ENCODE assay signal across 20 cellular contexts in the genomic region with DNA sequence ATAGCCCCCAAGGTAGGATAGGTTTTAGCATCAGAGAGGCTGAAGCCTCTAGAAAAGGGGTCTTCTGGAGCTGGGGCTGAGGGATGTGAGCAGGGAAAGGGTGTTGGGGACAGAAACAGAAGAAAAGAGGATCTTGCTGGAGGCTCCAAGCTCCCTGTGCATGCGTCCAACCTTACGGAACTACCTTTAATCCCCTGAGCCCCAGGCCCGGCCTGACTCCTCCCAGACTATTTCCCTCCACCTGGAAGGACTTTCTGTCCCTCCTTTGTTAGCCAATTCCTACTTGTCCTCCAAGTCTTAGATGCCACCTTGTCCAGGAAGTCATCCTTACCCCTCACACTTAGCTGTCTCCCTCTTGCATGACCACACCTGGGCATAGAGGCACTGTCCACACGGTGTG.
"Had no signal": no experiment of that assay in that cellular context is flagged by ENCODE, and none has a peak within 500 bp of the region (broad histone marks: within the 10 kb centered on the region; RNA-seq: fewer than 3 reads in every experiment).

No MANE protein-coding gene starts in this region.

- FAIRE-seq: frontal cortex, islet of Langerhans had no signal

- H3K27ac ChIP-seq: colonic mucosa, left ventricle myocardium inferior, parathyroid adenoma, thoracic aorta, upper lobe of left lung had no signal

- H2AFZ ChIP-seq: parathyroid adenoma had no signal

- H3K79me2 ChIP-seq: parathyroid adenoma had no signal

- DNase-seq: activated B cell treated with CpG ODN at 0.5 μM for 24 hours; activated CD4-positive, alpha-beta T cell treated with anti-CD3 and anti-CD28 coated beads, Interleukin-2, amount 50 U/mL, for 1 hour; activated CD8-positive, alpha-beta T cell treated with anti-CD3 and anti-CD28 coated beads for 36 hours; activated gamma-delta T cell treated with Interleukin-2 at 50 U/mL for 16 hours; activated naive CD4-positive, alpha-beta T cell treated with anti-CD3 and anti-CD28 coated beads, Interleukin-2, amount 50 U/mL, for 16 hours; activated T-cell treated with anti-CD3 and anti-CD28 coated beads, Interleukin-2, amount 50 U/mL, for 4 hours; amniotic stem cell; colonic mucosa; effector CD8-positive, alpha-beta T cell; naive B cell; nephron progenitor cell; stimulated activated naive CD8-positive, alpha-beta T cell treated with anti-CD3 and anti-CD28 coated beads, Interleukin-15, Interleukin-2, amounts not matched to agents 100 U/mL and 50 U/mL, for 24 hours; T-helper 2 cell; upper lobe of left lung had no signal

- H3K36me3 ChIP-seq: colonic mucosa, left ventricle myocardium inferior, thoracic aorta, upper lobe of left lung had no signal

- H3K27me3 ChIP-seq: colonic mucosa, upper lobe of left lung had no signal

- H3K4me1 ChIP-seq: colonic mucosa had no signal

- H3K4me3 ChIP-seq: colonic mucosa, left ventricle myocardium inferior, thoracic aorta, upper lobe of left lung had no signal

- ATAC-seq: activated CD8-positive, alpha-beta T cell treated with anti-CD3 and anti-CD28 coated beads for 36 hours; activated T-cell treated with anti-CD3 and anti-CD28 coated beads, Interleukin-2, amount 50 U/mL, for 4 hours; activated T-helper 17 cell treated with anti-CD3 and anti-CD28 coated beads, Interleukin-2, amount 50 U/mL, for 72 hours; stimulated activated naive CD8-positive, alpha-beta T cell treated with anti-CD3 and anti-CD28 coated beads, Interleukin-15, Interleukin-2, amounts not matched to agents 100 U/mL and 50 U/mL, for 24 hours had no signal

- H3K9me3 ChIP-seq: colonic mucosa, left ventricle myocardium inferior, thoracic aorta, upper lobe of left lung had no signal
